In genomic region chr3:160565442-160566403, GRCh38 we compare ENCODE assay signal across 8 cellular contexts. TPM values are rescaled to one million over a fixed set of nuclear protein-coding genes. Genes with fewer than 3 reads are reported as not detected.
DNase-seq lines count a peak whose midpoint lies in the region; ATAC-seq and TF ChIP-seq lines count a peak whose summit lies in the region.

TSS of gene KPNA4 (minus strand) at chr3:160565571. CDS start at chr3:160565282, 289 bp downstream.

- peak; percentile 34 for TF ChIP-seq POLR2A in testis (IDR thresholded peaks at IDR 0.05)

- no peak for TF ChIP-seq CTCF in omental fat pad (IDR thresholded peaks at IDR 0.05)
- no peak for TF ChIP-seq CTCF in testis (IDR thresholded peaks at IDR 0.05)

- H3K9me3 Mint-ChIP-seq in activated naive CD4-positive, alpha-beta T cell treated with anti-CD3 and anti-CD28 coated beads, Interleukin-2, amount 50 U/mL, for 72 hours, result peaks cover 9% of the 10 kb centered on the region in 2 donors

- H3K4me3 ChIP-seq in GM08714 (ENCODE audit: low read length) (peak within 1 kb of the TSS; percentile 99), testis (peak within 1 kb of the TSS; percentile 84 to 92)

- 0% methylated on average over 55 to 71 of the region's 71 CpGs for WGBS in testis, 2 donors

- H3K36me3 ChIP-seq in testis (ENCODE audit: low read depth, missing control alignments), result no peaks in the 10 kb centered on the region

- DNase-seq in NCI-H1092 treated with DMSO at 0.1 percent for 48 hours (lab: John Stamatoyannopoulos, UW) (peak; percentile 98), SKM-1 (lab: John Stamatoyannopoulos, UW; ENCODE audit: unreplicated experiment) (peak; percentile 97), glomerular endothelial cell (ENCODE audit: extremely low read depth, low read depth, low spot score) (peak; percentile 91), omental fat pad (ENCODE audit: low spot score) (peak; percentile 72), testis (peak; percentile 97)
- peak; percentile 95 to 96 for DNase-seq in activated naive CD4-positive, alpha-beta T cell treated with anti-CD3 and anti-CD28 coated beads, Interleukin-2, amount 50 U/mL, for 72 hours (ENCODE audit: low spot score in 2 of 2)

- ATAC-seq in HG02610 (IDR thresholded peaks at IDR 0.05; ENCODE audit: unreplicated experiment) (peak; percentile 94), omental fat pad (ENCODE audit: low FRiP score) (peak; percentile 98)
- peak; percentile 91 to 93 for ATAC-seq in activated naive CD4-positive, alpha-beta T cell treated with anti-CD3 and anti-CD28 coated beads, Interleukin-2, amount 50 U/mL, for 72 hours

- H3K9me3 ChIP-seq in testis, result no peaks in the 10 kb centered on the region

- H3K4me1 ChIP-seq in testis, result peaks cover 20% of the 10 kb centered on the region

- peak within 1 kb of the TSS; percentile 94 to 99 for H3K27ac Mint-ChIP-seq in activated naive CD4-positive, alpha-beta T cell treated with anti-CD3 and anti-CD28 coated beads, Interleukin-2, amount 50 U/mL, for 72 hours

- H3K36me3 Mint-ChIP-seq in activated naive CD4-positive, alpha-beta T cell treated with anti-CD3 and anti-CD28 coated beads, Interleukin-2, amount 50 U/mL, for 72 hours, result peaks cover 40 to 49% of the 10 kb centered on the region in 2 donors

- no peaks in the 10 kb centered on the region for H3K27me3 ChIP-seq in testis

- peak within 1 kb of the TSS; percentile 97 to 98 for H3K27ac ChIP-seq in testis

- intact Hi-C loops in testis (cut with DNase I; ENCODE audit: low total_unique reads), result no loop called here

RNA-seq across cellular contexts. Expression of gene KPNA4, which starts in this region (rescaled TPM):
- 10 to 100 TPM; 32.9 to 86.8 TPM for total RNA-seq in activated naive CD4-positive, alpha-beta T cell treated with anti-CD3 and anti-CD28 coated beads, Interleukin-2, amount 50 U/mL, for 72 hours
- total RNA-seq in glomerular endothelial cell (32.3 and 39.7 TPM in 2 replicates), omental fat pad (10 to 100 TPM; 25.7 to 43.6 (median 33.7) TPM), testis (10 to 100 TPM; 33.1 to 35.7 TPM)
- polyA plus RNA-seq in testis (ENCODE audit: insufficient read depth, low read depth, low replicate concordance), result 39.6 TPM

Comparison
In these comparisons a context has a peak if more than half of its experiments do, and no peak if none do; other contexts are left out.
1. Peak in every context shown above with its lines: DNase-seq, ATAC-seq, H3K4me3 ChIP-seq and H3K27ac ChIP-seq.